In genomic region chr6:21103626-21104224, GRCh38 we compare ENCODE assay signal across 1 cellular context.
TF ChIP-seq lines count a peak whose summit lies in the region.

No MANE protein-coding gene starts in this region.

TF ChIP-seq in GM23338, 12 proteins besides CTCF, POLR2A, EP300 and RAD21 (continued from another document):
- TF ChIP-seq ZNF462 (CRISPR knock-in tag; IDR thresholded peaks at IDR 0.05) (no peak), ZNF331 (CRISPR knock-in tag; IDR thresholded peaks at IDR 0.05; ENCODE audit: low read depth) (no peak)
